ENCODE assay signal across 28 cellular contexts in the genomic region with DNA sequence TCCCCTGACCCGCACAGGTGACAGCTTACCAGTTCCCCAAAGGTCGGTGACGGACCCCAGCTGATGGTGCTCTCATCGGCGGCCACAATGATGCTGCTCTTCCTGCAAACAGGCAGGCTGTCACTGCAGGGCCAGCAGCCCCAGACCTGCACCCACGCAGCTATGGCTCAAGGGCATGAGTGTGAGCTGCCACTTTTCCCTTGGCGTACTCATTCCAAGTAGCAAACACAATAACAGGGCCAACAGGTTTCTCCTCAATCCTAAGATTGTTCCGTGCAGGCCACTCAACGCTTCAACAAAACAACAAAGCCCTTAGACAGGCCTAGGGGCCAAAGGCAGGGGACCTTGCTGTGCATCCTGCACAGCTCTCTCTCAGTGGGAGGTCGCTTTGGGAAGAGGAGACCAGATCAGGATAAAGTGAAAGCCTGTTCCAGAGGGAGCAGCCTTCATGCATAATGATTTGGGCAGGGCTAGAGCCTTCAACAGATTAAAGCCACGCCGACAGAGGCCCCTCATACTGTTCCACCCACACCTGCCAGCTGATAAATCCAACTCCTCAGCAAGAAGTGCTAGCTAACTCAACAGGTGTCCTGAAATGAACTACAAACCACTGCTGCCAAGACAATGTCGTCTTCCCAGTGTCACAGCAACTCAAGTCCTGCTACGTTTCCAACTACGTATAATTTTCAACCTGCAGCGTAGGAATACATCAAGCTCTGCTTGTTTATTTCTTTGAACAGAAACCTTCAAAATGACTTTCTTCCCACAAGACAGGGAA. TPM values are rescaled to one million over a fixed set of nuclear protein-coding genes. Genes with fewer than 3 reads are reported as not detected.
A peak's percentile ranks its signal among the peaks of the same experiment; 100 is the strongest.
DNase-seq lines count a peak whose midpoint lies in the region; ATAC-seq, FAIRE-seq and TF ChIP-seq lines count a peak whose summit lies in the region.
"Had no signal": no experiment of that assay in that cellular context is flagged by ENCODE, and none has a peak within 500 bp of the region (broad histone marks: within the 10 kb centered on the region; RNA-seq: fewer than 3 reads in every experiment).

No MANE protein-coding gene starts in this region.

- no peak for TF ChIP-seq RAD21 in K562 (CRISPR knock-in tag; conservative IDR thresholded peaks at IDR 0.05 in 1 of 2, IDR thresholded peaks at IDR 0.05 in 1 of 2)

- H3K9me3 ChIP-seq in K562 (replicated peaks; ENCODE audit: control insufficient read depth, insufficient read depth, low read depth, low read length): no peaks in the 10 kb centered on the region
- H3K9me3 ChIP-seq in lower lobe of right lung: no peaks in the 10 kb centered on the region
- H3K9me3 ChIP-seq in thyroid gland: no peaks in the 10 kb centered on the region
- no peaks in the 10 kb centered on the region for H3K9me3 ChIP-seq in PC-3 (ENCODE audit: low read length)
- H3K9me3 ChIP-seq: A549, heart right ventricle had no signal

- H3K9me2 ChIP-seq in PC-3 (replicated peaks; ENCODE audit: low read length): no peaks in the 10 kb centered on the region

- no peaks in the 10 kb centered on the region for H3F3A ChIP-seq in PC-3 (ENCODE audit: low read length, unreplicated experiment)

- H3K27me3 ChIP-seq in K562 (ENCODE audit: control insufficient read depth in 2 of 2, insufficient read depth in 2 of 2, low read length in 2 of 2) (no peaks in the 10 kb centered on the region), lower lobe of right lung (ENCODE audit: low read depth) (no peaks in the 10 kb centered on the region), thyroid gland (no peaks in the 10 kb centered on the region), PC-3 (ENCODE audit: low read length) (no peaks in the 10 kb centered on the region)
- H3K27me3 ChIP-seq: heart right ventricle had no signal

- no peak for TF ChIP-seq EP300 in K562 (IDR thresholded peaks at IDR 0.05; ENCODE audit: low read length)

- no peak overlapping the region for H3K27ac ChIP-seq in K562 (ENCODE audit: extremely low read depth, low read depth, low read length)
- H3K27ac ChIP-seq in lower lobe of right lung: peak overlapping the region; percentile 41
- H3K27ac ChIP-seq in thyroid gland: no peak overlapping the region
- no peak overlapping the region for H3K27ac ChIP-seq in PC-3 (ENCODE audit: low read length)
- H3K27ac ChIP-seq: A549, epithelial cell of prostate, heart right ventricle had no signal

- H3K4me3 ChIP-seq in K562 (no peak overlapping the region), lower lobe of right lung (no peak overlapping the region), thyroid gland (replicated peaks in 1 of 3) (no peak overlapping the region), PC-3 (ENCODE audit: low read length) (no peak overlapping the region)
- H3K4me3 ChIP-seq: A549, heart right ventricle had no signal

- DNase-seq in Right ventricle myocardium inferior (ENCODE audit: missing footprints) (peak; percentile 31), cardiac septum (ENCODE audit: low spot score) (no peak), K562 (ENCODE audit: extremely low read depth in 1 of 4, low spot score in 3 of 4) (no peak), lower lobe of right lung (peak; percentile 67), thyroid gland (peak; percentile 43 to 72), PC-3 (no peak)
- no peak for DNase-seq in activated naive CD4-positive, alpha-beta T cell treated with anti-CD3 and anti-CD28 coated beads, Interleukin-2, amount 50 U/mL, for 16 hours
- DNase-seq: activated CD4-positive, alpha-beta T cell treated with anti-CD3 and anti-CD28 coated beads, Interleukin-2, amount 50 U/mL, for 4 hours; activated CD8-positive, alpha-beta memory T cell treated with anti-CD3 and anti-CD28 coated beads, Interleukin-2, amount 50 U/mL, for 48 hours; central memory CD4-positive, alpha-beta T cell; heart right ventricle; Karpas-422; NCI-H1694; NCI-H2227 treated with DMSO at 0.1 percent for 48 hours; NCI-H82; nucleus accumbens; OCI-M1; stimulated activated CD4-positive, alpha-beta T cell treated with anti-CD3 and anti-CD28 coated beads, Interleukin-15, amount 100 ng/mL, for 24 hours had no signal

- POLR2A ChIA-PET in K562 (lab: Yijun Ruan, JAX) (interaction anchor here (0.6 to 1.9 kb wide), 6 partner anchors 9 to 182 kb away, joined by 3 to 7 read pairs (median 4); no protein-coding TSS in a partner anchor), PC-3 (lab: Charles Lee; ENCODE audit: unreplicated experiment) (no interaction called here)

- H4K20me1 ChIP-seq in K562 (replicated peaks; ENCODE audit: control insufficient read depth, insufficient read depth, low read length) (no peaks in the 10 kb centered on the region), PC-3 (ENCODE audit: low read length) (no peaks in the 10 kb centered on the region)

- 97% methylated on average over 16 of the region's 16 CpGs for WGBS in K562 (ENCODE audit: insufficient coverage, low coverage, missing lambda C conversion rate)
- 56 to 69% methylated on average over 12 to 13 of the region's 16 CpGs for WGBS in thyroid gland, 2 donors

- no peak overlapping the region for H3K4me2 ChIP-seq in K562 (ENCODE audit: insufficient read depth, low read length)
- no peak overlapping the region for H3K4me2 ChIP-seq in PC-3 (ENCODE audit: low read length)
- H3K4me2 ChIP-seq: A549 had no signal

- intact Hi-C loops in Right ventricle myocardium inferior (cut with DNase I) (no loop called here), cardiac septum (cut with DNase I) (no loop called here), K562 (cut with micrococcal nuclease) (no loop called here), lower lobe of right lung (cut with DNase I) (no loop called here), thyroid gland (cut with DNase I) (no loop called here), PC-3 (cut with micrococcal nuclease) (no loop called here)

- H2AFZ ChIP-seq in K562 (ENCODE audit: low read depth, low read length) (no peak overlapping the region), PC-3 (ENCODE audit: low read length) (no peak overlapping the region)

- H3K79me2 ChIP-seq in K562 (ENCODE audit: control insufficient read depth, insufficient read depth, low read length) (0 out of 3 replicates have a peak, but pooled peaks cover 3% of the 10 kb centered on the region), PC-3 (ENCODE audit: low read length) (0 out of 2 replicates have a peak, but pooled peaks cover 4% of the 10 kb centered on the region)

- H3K9ac ChIP-seq in K562 (ENCODE audit: insufficient read depth in 1 of 2, low read depth in 2 of 2, low read length in 2 of 2) (peak overlapping the region in 1 of 2 experiments; percentile 31; a peak in 1 of 4 replicates), PC-3 (ENCODE audit: low read length) (no peak overlapping the region)

- CTCF ChIA-PET in K562 (lab: Yijun Ruan, JAX; ENCODE audit: low intra/inter-chr PET ratio): interaction anchor here (0.5 kb wide), 1 partner anchor 180 kb away, joined by 3 read pairs; no protein-coding TSS in a partner anchor
- CTCF ChIA-PET in PC-3 (lab: Charles Lee): no interaction called here

- BruUV-seq in K562 (replicated peaks; lab: Mats Ljungman, UMichigan) (no TSS peak), PC-3 (replicated peaks; lab: Mats Ljungman, UMichigan) (no TSS peak)

- ATAC-seq in Right ventricle myocardium inferior: peak; percentile 47
- ATAC-seq in K562: no peak; the same call in 2 of the 3 replicates
- ATAC-seq in lower lobe of right lung: peak; percentile 86 to 87
- no peak for ATAC-seq in GM21825 (IDR thresholded peaks at IDR 0.05; ENCODE audit: unreplicated experiment)
- no peak for ATAC-seq in PC-3
- ATAC-seq: A549 had no signal

- no peak for FAIRE-seq in K562 (lab: Jason Lieb, UNC)
- FAIRE-seq: A549, urothelium cell line had no signal

- H3K9me1 ChIP-seq in K562 (ENCODE audit: control insufficient read depth, insufficient read depth, low read length): no peaks in the 10 kb centered on the region

- H3K36me3 ChIP-seq in K562 (ENCODE audit: control insufficient read depth, insufficient read depth, low read length): peaks cover 98% of the 10 kb centered on the region
- peaks cover 100% of the 10 kb centered on the region for H3K36me3 ChIP-seq in lower lobe of right lung
- peaks cover 72 to 89% of the 10 kb centered on the region in 2 donors for H3K36me3 ChIP-seq in thyroid gland
- peaks cover 80% of the 10 kb centered on the region for H3K36me3 ChIP-seq in PC-3 (ENCODE audit: low read depth, low read length)

- in situ Hi-C loops in K562 (cut with MboI): loop anchor here (10.0 kb wide), 1 partner anchor 193 kb away; no protein-coding TSS in a partner anchor

- H3K4me1 ChIP-seq in K562 (replicated peaks in 1 of 2; ENCODE audit: control insufficient read depth in 2 of 2, insufficient read depth in 2 of 2, low read length in 2 of 2) (peaks cover 0 to 5% of the 10 kb centered on the region in 2 experiments; a peak in 1 of 5 replicates), lower lobe of right lung (peaks cover 12% of the 10 kb centered on the region), thyroid gland (no peaks in the 10 kb centered on the region), PC-3 (ENCODE audit: insufficient read depth, low read length) (no peaks in the 10 kb centered on the region)
- H3K4me1 ChIP-seq: A549 had no signal

- TF ChIP-seq POLR2A in K562 (conservative IDR thresholded peaks at IDR 0.05) (no peak), thyroid gland (IDR thresholded peaks at IDR 0.05) (no peak)

- no peak for TF ChIP-seq CTCF in K562 (IDR thresholded peaks at IDR 0.05 in 2 of 3, conservative IDR thresholded peaks at IDR 0.05 in 1 of 3; ENCODE audit: insufficient read depth in 2 of 3, low read depth in 1 of 3, low read length in 3 of 3)
- no peak for TF ChIP-seq CTCF in lower lobe of right lung (IDR thresholded peaks at IDR 0.05)
- TF ChIP-seq CTCF in thyroid gland (IDR thresholded peaks at IDR 0.05): no peak
- no peak for TF ChIP-seq CTCF in PC-3 (conservative IDR thresholded peaks at IDR 0.05; ENCODE audit: low read depth, low read length)

RNA-seq across cellular contexts. Expression of a gene that starts 27.2 kb away (rescaled TPM):
- total RNA-seq in Right ventricle myocardium inferior: 12.7 TPM
- total RNA-seq in cardiac septum: 14.5 TPM
- total RNA-seq in K562 (2011; cell fraction: chromatin; rRNA removed; ENCODE audit: low replicate concordance): 86.3 and 153 TPM in 2 replicates
- total RNA-seq in K562 (2011; cell fraction: nucleolus; rRNA removed): 101 and 112 TPM in 2 replicates
- 95.8 and 102 TPM in 2 replicates for total RNA-seq in K562 (2011; cell fraction: nucleoplasm; rRNA removed)
- total RNA-seq in K562 (2014; rRNA removed): 111 and 116 TPM in 2 replicates
- 108 and 111 TPM in 2 replicates for total RNA-seq in K562 (2014; rRNA removed; fragmentation: Illumina TruSeq; extraction: Trizol)
- total RNA-seq in K562 (2015; rRNA removed; fragmentation: Illumina TruSeq; extraction: Trizol): 116 and 117 TPM in 2 replicates
- total RNA-seq in K562 (2021): 258 and 292 TPM in 2 replicates
- 59.5 and 105 TPM in 2 replicates for polyA plus RNA-seq in K562 (2011; rRNA removed)
- polyA plus RNA-seq in K562 (2011; cell fraction: cytosol; rRNA removed): 92.9 and 111 TPM in 2 replicates
- polyA plus RNA-seq in K562 (2011; cell fraction: nucleus; rRNA removed): 136 and 155 TPM in 2 replicates
- polyA plus RNA-seq in K562 (2012): 151 and 181 TPM in 2 replicates
- 209 and 213 TPM in 2 replicates for polyA plus RNA-seq in K562 (2014; fragmentation: Illumina TruSeq; extraction: Trizol)
- 100 to 1,000 TPM in 1 of 2 experiments, 10 to 100 TPM in 1; 31.8 to 203 TPM for polyA plus RNA-seq in K562 (2014; fragmentation: Nextera tagmentation; extraction: Ambion mirVana)
- 135 and 139 TPM in 2 replicates for polyA plus RNA-seq in K562 (2014; rRNA removed)
- polyA minus RNA-seq in K562 (2011; rRNA and poly(A)+ RNA removed): 69.1 and 75.9 TPM in 2 replicates
- polyA minus RNA-seq in K562 (2011; cell fraction: cytosol; rRNA and poly(A)+ RNA removed): 121 and 149 TPM in 2 replicates
- polyA minus RNA-seq in K562 (2011; cell fraction: nucleus; rRNA and poly(A)+ RNA removed): 21.8 and 35.7 TPM in 2 replicates
- total RNA-seq in lower lobe of right lung: 65.8 TPM
- 10 to 100 TPM; 20.3 to 35.1 (median 27.7) TPM for total RNA-seq in thyroid gland
- total RNA-seq in PC-3 (2014; rRNA removed): 82.7 and 95.2 TPM in 2 replicates

RNA-seq across cellular contexts. Expression of a gene that starts 40.3 kb away (rescaled TPM):
- not detected for total RNA-seq in Right ventricle myocardium inferior
- total RNA-seq in cardiac septum: not detected
- total RNA-seq in K562 (2011; cell fraction: chromatin; rRNA removed; ENCODE audit: low replicate concordance): not detected in 2 replicates
- not detected in 2 replicates for total RNA-seq in K562 (2011; cell fraction: nucleolus; rRNA removed)
- total RNA-seq in K562 (2011; cell fraction: nucleoplasm; rRNA removed): not detected in 2 replicates
- not detected in 2 replicates for total RNA-seq in K562 (2014; rRNA removed)
- not detected in 2 replicates for total RNA-seq in K562 (2014; rRNA removed; fragmentation: Illumina TruSeq; extraction: Trizol)
- total RNA-seq in K562 (2015; rRNA removed; fragmentation: Illumina TruSeq; extraction: Trizol): not detected in 2 replicates
- total RNA-seq in K562 (2021): not detected in 2 replicates
- polyA plus RNA-seq in K562 (2011; rRNA removed): not detected in 2 replicates
- not detected in 2 replicates for polyA plus RNA-seq in K562 (2011; cell fraction: cytosol; rRNA removed)
- polyA plus RNA-seq in K562 (2011; cell fraction: nucleus; rRNA removed): not detected in 2 replicates
- polyA plus RNA-seq in K562 (2012): not detected in 2 replicates
- polyA plus RNA-seq in K562 (2014; fragmentation: Illumina TruSeq; extraction: Trizol): not detected in 2 replicates
- polyA plus RNA-seq in K562 (2014; fragmentation: Nextera tagmentation; extraction: Ambion mirVana): not detected
- not detected in 2 replicates for polyA plus RNA-seq in K562 (2014; rRNA removed)
- polyA minus RNA-seq in K562 (2011; rRNA and poly(A)+ RNA removed): not detected in 2 replicates
- not detected in 2 replicates for polyA minus RNA-seq in K562 (2011; cell fraction: cytosol; rRNA and poly(A)+ RNA removed)
- polyA minus RNA-seq in K562 (2011; cell fraction: nucleus; rRNA and poly(A)+ RNA removed): not detected in 2 replicates
- total RNA-seq in lower lobe of right lung: not detected
- total RNA-seq in thyroid gland: not detected
- total RNA-seq in PC-3 (2014; rRNA removed): not detected in 2 replicates
- total RNA-seq: Daoy, dermis microvascular lymphatic vessel endothelial cell, fibroblast of villous mesenchyme, heart right ventricle, liver, SK-MEL-5 had no signal
- polyA plus RNA-seq: A549, BJ, heart right ventricle, liver had no signal

Comparison
In these comparisons a context has a peak if more than half of its experiments do, and no peak if none do; other contexts are left out.
1. DNase-seq: peak in Right ventricle myocardium inferior (single experiment), lower lobe of right lung (single experiment) and thyroid gland (2 of 2); none in cardiac septum (single experiment), K562 (0 of 4), PC-3 (single experiment) and activated naive CD4-positive, alpha-beta T cell treated with anti-CD3 and anti-CD28 coated beads, Interleukin-2, amount 50 U/mL, for 16 hours (single experiment).
2. ATAC-seq: peak in Right ventricle myocardium inferior (single experiment) and lower lobe of right lung (2 of 2); none in K562 (single experiment), GM21825 (single experiment) and PC-3 (single experiment).